ENCODE assay signal across 21 cellular contexts in the genomic region with DNA sequence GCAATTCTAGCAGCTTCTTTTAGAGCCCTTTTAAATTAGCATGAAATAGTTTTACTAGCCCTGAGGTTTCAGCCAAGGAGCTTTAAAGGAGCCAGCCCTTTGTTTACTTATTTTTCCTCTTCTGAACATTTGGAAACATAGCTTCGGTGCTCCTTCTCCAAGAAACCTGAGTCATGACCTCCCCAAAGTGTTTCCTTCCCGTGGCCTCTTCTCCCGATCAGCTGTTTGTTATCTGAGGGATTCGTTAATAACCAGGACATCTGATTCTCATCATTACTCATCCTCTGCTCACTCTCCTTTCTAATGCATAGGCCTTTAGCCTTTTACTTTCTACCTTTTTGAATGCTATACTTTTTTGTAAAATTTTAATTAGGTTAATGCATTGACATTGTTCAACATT.
"Had no signal": no experiment of that assay in that cellular context is flagged by ENCODE, and none has a peak within 500 bp of the region (broad histone marks: within the 10 kb centered on the region; RNA-seq: fewer than 3 reads in every experiment).

No MANE protein-coding gene starts in this region.

- DNase-seq: activated CD4-positive, alpha-beta T cell treated with anti-CD3 and anti-CD28 coated beads for 4 hours; activated CD4-positive, alpha-beta T cell treated with anti-CD3 and anti-CD28 coated beads, Interleukin-2, amount 50 U/mL, for 48 hours; activated CD8-positive, alpha-beta memory T cell treated with anti-CD3 and anti-CD28 coated beads, Interleukin-2, amount 50 U/mL, for 48 hours; activated naive CD4-positive, alpha-beta T cell; activated T-cell treated with anti-CD3 and anti-CD28 coated beads, Interleukin-2, amount 50 U/mL, for 4 hours; effector memory CD4-positive, alpha-beta T cell; lower lobe of right lung; naive thymus-derived CD4-positive, alpha-beta T cell; ovary; psoas muscle; stimulated activated CD4-positive, alpha-beta T cell treated with anti-CD3 and anti-CD28 coated beads, Interleukin-1b, Interleukin-23, amount 100 ng/mL, for 48 hours; stimulated activated naive CD8-positive, alpha-beta T cell treated with anti-CD3 and anti-CD28 coated beads, Interleukin-15, amount 100 ng/mL, for 72 hours; T-helper 9 cell; transverse colon had no signal

- H3K9me3 Mint-ChIP-seq: activated T-cell treated with anti-CD3 and anti-CD28 coated beads, Interleukin-2, amount 50 U/mL, for 4 hours; activated T-helper 2 cell treated with anti-CD3 and anti-CD28 coated beads, Interferon-gamma antibody, Interleukin-2, Interleukin-4, amounts not matched to agents 10 μg/mL and 5 μg/mL and 100 μg/mL, durations not matched to agents 14 hours and 24 hours and 36 hours; central memory CD8-positive, alpha-beta T cell; stimulated activated effector memory CD8-positive, alpha-beta T cell treated with anti-CD3 and anti-CD28 coated beads, Interleukin-12 subunit alpha, Interleukin-12 subunit beta, amount 100 ng/mL, for 72 hours; WTC11 had no signal

- H3K27ac ChIP-seq: breast epithelium, lower lobe of right lung, ovary, psoas muscle, right atrium auricular region had no signal

- H3K27ac Mint-ChIP-seq: activated naive CD8-positive, alpha-beta T cell; activated T-helper 2 cell treated with anti-CD3 and anti-CD28 coated beads, Interferon-gamma antibody, Interleukin-2, Interleukin-4, amounts not matched to agents 10 μg/mL and 5 μg/mL and 100 μg/mL, durations not matched to agents 14 hours and 24 hours and 36 hours; naive thymus-derived CD4-positive, alpha-beta T cell; stimulated activated effector memory CD8-positive, alpha-beta T cell treated with anti-CD3 and anti-CD28 coated beads, Interleukin-12 subunit alpha, Interleukin-12 subunit beta, amount 100 ng/mL, for 72 hours; stimulated activated naive CD8-positive, alpha-beta T cell treated with anti-CD3 and anti-CD28 coated beads, Interleukin-15, amount 100 ng/mL, for 72 hours; WTC11 had no signal

- H3K4me3 Mint-ChIP-seq: activated naive CD8-positive, alpha-beta T cell; activated T-cell treated with anti-CD3 and anti-CD28 coated beads, Interleukin-2, amount 50 U/mL, for 4 hours; central memory CD8-positive, alpha-beta T cell; naive thymus-derived CD4-positive, alpha-beta T cell; stimulated activated effector memory CD8-positive, alpha-beta T cell treated with anti-CD3 and anti-CD28 coated beads, Interleukin-12 subunit alpha, Interleukin-12 subunit beta, amount 100 ng/mL, for 72 hours; stimulated activated naive CD8-positive, alpha-beta T cell treated with anti-CD3 and anti-CD28 coated beads, Interleukin-15, amount 100 ng/mL, for 72 hours; WTC11 had no signal

- H3K27me3 Mint-ChIP-seq: activated naive CD8-positive, alpha-beta T cell; central memory CD8-positive, alpha-beta T cell; stimulated activated naive CD8-positive, alpha-beta T cell treated with anti-CD3 and anti-CD28 coated beads, Interleukin-15, amount 100 ng/mL, for 72 hours had no signal

- H3K36me3 Mint-ChIP-seq: stimulated activated effector memory CD8-positive, alpha-beta T cell treated with anti-CD3 and anti-CD28 coated beads, Interleukin-12 subunit alpha, Interleukin-12 subunit beta, amount 100 ng/mL, for 72 hours; WTC11 had no signal

- H3K27me3 ChIP-seq: breast epithelium, ovary, right atrium auricular region, transverse colon had no signal

- H3K4me1 ChIP-seq: psoas muscle, right atrium auricular region, transverse colon had no signal

- H3K36me3 ChIP-seq: breast epithelium, lower lobe of right lung, ovary, right atrium auricular region, transverse colon had no signal

- H3K4me1 Mint-ChIP-seq: central memory CD8-positive, alpha-beta T cell; naive thymus-derived CD4-positive, alpha-beta T cell; stimulated activated naive CD8-positive, alpha-beta T cell treated with anti-CD3 and anti-CD28 coated beads, Interleukin-15, amount 100 ng/mL, for 72 hours had no signal

- H3K9me3 ChIP-seq: breast epithelium, lower lobe of right lung, ovary, psoas muscle, right atrium auricular region, transverse colon had no signal

- H3K4me3 ChIP-seq: breast epithelium, lower lobe of right lung, ovary, psoas muscle, right atrium auricular region, transverse colon had no signal
